Comparison of ENCODE assay signal across 26 cellular contexts in genomic region chr2:107093426-107093957, GRCh38.
"Had no signal": no experiment of that assay in that cellular context is flagged by ENCODE, and none has a peak within 500 bp of the region (broad histone marks: within the 10 kb centered on the region; RNA-seq: fewer than 3 reads in every experiment).

No MANE protein-coding gene starts in this region.

- H3K27ac ChIP-seq: neural progenitor cell, ovary, parathyroid adenoma, psoas muscle, right lobe of liver, sigmoid colon, suprapubic skin, testis, tibial nerve, upper lobe of left lung, vagina had no signal

- H3K9ac ChIP-seq: neural progenitor cell, parathyroid adenoma had no signal

- H3K36me3 ChIP-seq: neural progenitor cell, ovary, right lobe of liver, sigmoid colon, suprapubic skin, tibial nerve, upper lobe of left lung, vagina had no signal

- H3K4me3 ChIP-seq: neural progenitor cell, ovary, psoas muscle, right lobe of liver, sigmoid colon, suprapubic skin, testis, tibial nerve, upper lobe of left lung, vagina had no signal

- H3K4me2 ChIP-seq: neural progenitor cell had no signal

- H3K79me2 ChIP-seq: parathyroid adenoma had no signal

- DNase-seq: naive thymus-derived CD4-positive, alpha-beta T cell; natural killer cell; occipital lobe; ovary; posterior cingulate gyrus; psoas muscle; right cardiac atrium; right lobe of liver; sigmoid colon; small intestine; stimulated activated CD4-positive, alpha-beta T cell treated with anti-CD3 and anti-CD28 coated beads, Interleukin-15, amount 100 ng/mL, for 24 hours; stimulated activated CD4-positive, alpha-beta T cell treated with anti-CD3 and anti-CD28 coated beads, Interleukin-4, amount 100 ng/mL, for 1 hour; stimulated activated CD4-positive, alpha-beta T cell treated with anti-CD3 and anti-CD28 coated beads, Interleukin-4, amount 100 ng/mL, for 4 hours; stimulated activated CD8-positive, alpha-beta memory T cell treated with anti-CD3 and anti-CD28 coated beads, Interleukin-4, amount 100 ng/mL, for 48 hours; stimulated activated naive CD4-positive, alpha-beta T cell; stimulated activated naive CD8-positive, alpha-beta T cell treated with anti-CD3 and anti-CD28 coated beads, Interleukin-15, amount 100 ng/mL, for 72 hours; stimulated activated naive CD8-positive, alpha-beta T cell treated with anti-CD3 and anti-CD28 coated beads, Interleukin-15, Interleukin-2, amounts not matched to agents 100 U/mL and 50 U/mL, for 24 hours; substantia nigra; testis; trophoblast cell; upper lobe of left lung had no signal

- H3K4me1 ChIP-seq: parathyroid adenoma, psoas muscle, right lobe of liver, sigmoid colon, testis, tibial nerve, upper lobe of left lung, vagina had no signal

- H3K27me3 ChIP-seq: neural progenitor cell, ovary, right lobe of liver, sigmoid colon, suprapubic skin, testis, tibial nerve, upper lobe of left lung, vagina had no signal
